ENCODE assay signal across 11 cellular contexts in genomic region chr3:194313642-194314430, GRCh38. TPM values are rescaled to one million over a fixed set of nuclear protein-coding genes. Genes with fewer than 3 reads are reported as not detected.
A peak's percentile ranks its signal among the peaks of the same experiment; 100 is the strongest.
DNase-seq lines count a peak whose midpoint lies in the region; FAIRE-seq and TF ChIP-seq lines count a peak whose summit lies in the region.
"Had no signal": no experiment of that assay in that cellular context is flagged by ENCODE, and none has a peak within 500 bp of the region (broad histone marks: within the 10 kb centered on the region; RNA-seq: fewer than 3 reads in every experiment).

No MANE protein-coding gene starts in this region.

- TF ChIP-seq POLR2A in transverse colon (IDR thresholded peaks at IDR 0.05) (no peak), GM12892 (IDR thresholded peaks at IDR 0.05; ENCODE audit: low read depth, low read length) (no peak)

- peaks cover 6% of the 10 kb centered on the region for H3K9me3 Mint-ChIP-seq in astrocyte (ENCODE audit: unreplicated experiment)

- peaks cover 19% of the 10 kb centered on the region for H3K4me1 Mint-ChIP-seq in astrocyte (ENCODE audit: low read depth, unreplicated experiment)

- TF ChIP-seq EP300 in transverse colon (IDR thresholded peaks at IDR 0.05; ENCODE audit: low read depth) = no peak

- H3K79me2 ChIP-seq in astrocyte (ENCODE audit: insufficient read depth, low read length) = no peaks in the 10 kb centered on the region

- in situ Hi-C loops in transverse colon (cut with MboI; ENCODE audit: low pct_ligation_motif_present in 1 of 4, low pct_unique_long_range_greater_than_20kb in 1 of 4, low sequenced_read_pairs in 3 of 4) = loop anchor here (5.0 to 25.0 kb wide), 5 partner anchors 177 to 652 kb away; partner anchors contain the start of gene HES1 (in 1 of the 4)

- H3K4me3 ChIP-seq in astrocyte (ENCODE audit: insufficient read depth, low read depth, low read length) = no peak overlapping the region
- no peak overlapping the region for H3K4me3 ChIP-seq in transverse colon

- no peak overlapping the region for H3K27ac Mint-ChIP-seq in astrocyte (ENCODE audit: unreplicated experiment)
- H3K27ac Mint-ChIP-seq: activated T-helper 2 cell treated with anti-CD3 and anti-CD28 coated beads, Interferon-gamma antibody, Interleukin-2, Interleukin-4, amounts not matched to agents 10 μg/mL and 5 μg/mL and 100 μg/mL, durations not matched to agents 14 hours and 24 hours and 36 hours had no signal

- H3K27me3 ChIP-seq in astrocyte (ENCODE audit: insufficient read depth, low read length) (peaks cover 54% of the 10 kb centered on the region), transverse colon (peaks cover 11% of the 10 kb centered on the region)

- intact Hi-C loops in transverse colon (cut with DNase I; ENCODE audit: low total_unique reads) = loop anchor here (1.0 to 10.0 kb wide), 4 partner anchors 43 to 229 kb away; partner anchors contain the start of gene HES1

- 40 to 70% methylated on average over 2 to 14 of the region's 14 CpGs for WGBS in transverse colon (ENCODE audit: low coverage in 1 of 2), 2 donors

- peaks cover 82% of the 10 kb centered on the region for H3K27me3 Mint-ChIP-seq in astrocyte (ENCODE audit: low read depth, unreplicated experiment)

- no peak for FAIRE-seq in astrocyte (lab: Jason Lieb, UNC)
- no peak for FAIRE-seq in GM12892 (lab: Jason Lieb, UNC)

- no peaks in the 10 kb centered on the region for H4K20me1 ChIP-seq in astrocyte (ENCODE audit: insufficient read depth, low read length)

- no peak overlapping the region for H3K4me3 Mint-ChIP-seq in astrocyte (ENCODE audit: unreplicated experiment)

- no peak overlapping the region for H2AFZ ChIP-seq in astrocyte (ENCODE audit: low read depth, low read length)

- no peaks in the 10 kb centered on the region for H3K36me3 ChIP-seq in astrocyte (ENCODE audit: insufficient read depth, low read length)
- H3K36me3 ChIP-seq in transverse colon = no peaks in the 10 kb centered on the region

- no peak overlapping the region for H3K4me2 ChIP-seq in astrocyte (ENCODE audit: low read length)

- TF ChIP-seq CTCF in astrocyte (IDR thresholded peaks at IDR 0.05; ENCODE audit: insufficient read depth, low read depth, low read length) (no peak), transverse colon (IDR thresholded peaks at IDR 0.05) (no peak)

- H3K9me3 ChIP-seq in astrocyte (ENCODE audit: insufficient read depth, low read depth, low read length) = peaks cover 7% of the 10 kb centered on the region
- H3K9me3 ChIP-seq in transverse colon = peaks cover 0 to 6% of the 10 kb centered on the region in 2 donors

- DNase-seq in NCI-H1694 (lab: John Stamatoyannopoulos, UW) (peak; percentile 4), NCI-H1694 treated with DMSO at 0.1 percent for 48 hours (lab: John Stamatoyannopoulos, UW) (no peak), astrocyte (ENCODE audit: low read depth) (peak; percentile 53), islet precursor cell (peak; percentile 73), transverse colon (peak; percentile 39), NK-92 (lab: John Stamatoyannopoulos, UW; ENCODE audit: unreplicated experiment) (no peak), GM12892 (ENCODE audit: insufficient read length) (no peak), GM19240 (ENCODE audit: insufficient read length, low spot score) (no peak)
- DNase-seq: NCI-H510A, T1000 had no signal

- no peak overlapping the region for H3K9ac ChIP-seq in astrocyte (ENCODE audit: low read length)

- H3K36me3 Mint-ChIP-seq in astrocyte (ENCODE audit: low read depth, unreplicated experiment) = peaks cover 2% of the 10 kb centered on the region

- H3K27ac ChIP-seq in astrocyte (ENCODE audit: low read depth, low read length) (no peak overlapping the region), transverse colon (peak overlapping the region; percentile 12 to 91 (median 73))

- peaks cover 14% of the 10 kb centered on the region for H3K4me1 ChIP-seq in astrocyte (ENCODE audit: insufficient read depth, low read length)
- H3K4me1 ChIP-seq in transverse colon = peaks cover 4 to 28% (median 21%) of the 10 kb centered on the region in 4 donors

RNA-seq across cellular contexts. Expression of gene CPN2, which starts 37.3 kb away (rescaled TPM):
- total RNA-seq in astrocyte (not detected in 2 replicates), transverse colon (under 1 TPM in 1 of 4 donors, not detected in 3; 0.14 TPM)
- not detected for polyA plus RNA-seq in GM12892 (2012; ENCODE audit: missing spikeins)
- total RNA-seq: activated T-helper 2 cell treated with anti-CD3 and anti-CD28 coated beads, Interferon-gamma antibody, Interleukin-2, Interleukin-4, amounts not matched to agents 10 μg/mL and 5 μg/mL and 100 μg/mL, durations not matched to agents 14 hours and 24 hours and 36 hours had no signal

RNA-seq across cellular contexts. Expression of gene LRRC15, which starts 55.7 kb away (rescaled TPM):
- total RNA-seq in astrocyte (1.3 and 1.4 TPM in 2 replicates), transverse colon (under 1 TPM in 2 of 4 donors, not detected in 2; 0.14 to 0.32 TPM)
- polyA plus RNA-seq in GM12892 (2012; ENCODE audit: missing spikeins) = not detected
- total RNA-seq: activated T-helper 2 cell treated with anti-CD3 and anti-CD28 coated beads, Interferon-gamma antibody, Interleukin-2, Interleukin-4, amounts not matched to agents 10 μg/mL and 5 μg/mL and 100 μg/mL, durations not matched to agents 14 hours and 24 hours and 36 hours had no signal

Comparison
In these comparisons a context has a peak if more than half of its experiments do, and no peak if none do; other contexts are left out.
1. DNase-seq: peak in NCI-H1694 (single experiment), astrocyte (single experiment), islet precursor cell (single experiment) and transverse colon (single experiment); none in NCI-H1694 treated with DMSO at 0.1 percent for 48 hours (single experiment), NK-92 (single experiment), GM12892 (single experiment) and GM19240 (single experiment).